Comparison of ENCODE assay signal across 12 cellular contexts in the genomic region with DNA sequence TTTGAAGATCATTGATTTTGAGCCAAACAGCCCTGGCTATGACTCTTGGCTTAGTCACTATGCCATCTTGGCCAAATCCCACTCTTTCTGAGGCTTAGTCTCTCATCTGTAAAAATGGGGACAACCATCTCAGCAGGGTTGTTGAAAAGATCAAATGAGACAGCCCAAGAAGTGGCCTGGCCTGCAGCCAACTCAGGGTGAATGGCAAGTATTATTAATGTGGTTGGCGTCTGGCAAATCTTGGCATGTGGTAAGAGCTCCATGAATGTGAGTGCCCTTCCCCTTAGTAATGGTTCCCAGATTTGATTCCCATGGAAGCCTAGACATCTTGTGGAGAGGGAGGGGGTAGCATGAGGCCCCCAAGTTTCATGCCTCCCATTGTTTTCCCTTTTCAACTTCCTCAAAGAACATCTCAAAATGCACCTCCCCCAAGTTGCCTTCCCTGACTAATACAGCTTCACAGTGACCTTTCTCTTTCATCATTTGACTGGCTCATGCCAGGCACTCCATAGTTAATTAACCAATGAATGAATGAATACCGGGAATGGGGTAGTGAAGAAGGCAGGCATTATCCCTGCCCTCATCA. TPM values are rescaled to one million over a fixed set of nuclear protein-coding genes. Genes with fewer than 3 reads are reported as not detected.
A peak's percentile ranks its signal among the peaks of the same experiment; 100 is the strongest.
DNase-seq lines count a peak whose midpoint lies in the region; ATAC-seq and TF ChIP-seq lines count a peak whose summit lies in the region.
"Had no signal": no experiment of that assay in that cellular context is flagged by ENCODE, and none has a peak within 500 bp of the region (broad histone marks: within the 10 kb centered on the region; RNA-seq: fewer than 3 reads in every experiment).

No MANE protein-coding gene starts in this region.

- intact Hi-C loops in adrenal gland (cut with DNase I): no loop called here

- no peaks in the 10 kb centered on the region for H3K9me3 Mint-ChIP-seq in activated T-helper 17 cell treated with anti-CD3 and anti-CD28 coated beads, Interleukin-2, amount 50 U/mL, for 72 hours
- H3K9me3 Mint-ChIP-seq: H9 had no signal

- in situ Hi-C loops in GM13977 (cut with MboI; ENCODE audit: low pct_unique_long_range_greater_than_20kb, low sequenced_read_pairs, unreplicated experiment): no loop called here

- peaks cover 36% of the 10 kb centered on the region for H3K27me3 Mint-ChIP-seq in activated T-helper 17 cell treated with anti-CD3 and anti-CD28 coated beads, Interleukin-2, amount 50 U/mL, for 72 hours

- H3K4me1 ChIP-seq in adrenal gland (replicated peaks in 1 of 2): peaks cover 13 to 41% of the 10 kb centered on the region in 2 donors

- DNase-seq in AG10803 (ENCODE audit: low read depth) (peak; percentile 92), HT1080 (ENCODE audit: low read depth) (peak; percentile 100), adrenal gland (peak; percentile 38 to 76 (median 60)), islet precursor cell (peak; percentile 32), GM13977 (ENCODE audit: low spot score) (no peak)
- DNase-seq in stimulated activated CD4-positive, alpha-beta T cell treated with anti-CD3 and anti-CD28 coated beads, Interleukin-4, amount 100 ng/mL, for 1 hour: no peak
- DNase-seq in NK-92 treated with Interleukin-12 subunit alpha and Interleukin-12 subunit beta, amount 100 ng/mL, for 24 hours (lab: John Stamatoyannopoulos, UW): no peak
- DNase-seq: activated CD4-positive, alpha-beta T cell treated with anti-CD3 and anti-CD28 coated beads, Interleukin-2, amount 50 U/mL, for 1 hour; H9; stimulated activated naive CD4-positive, alpha-beta T cell treated with Interleukin-2 at 50 U/mL for 16 hours had no signal

- H3K4me3 Mint-ChIP-seq in activated T-helper 17 cell treated with anti-CD3 and anti-CD28 coated beads, Interleukin-2, amount 50 U/mL, for 72 hours: no peak overlapping the region
- H3K4me3 Mint-ChIP-seq: H9 had no signal

- H3K4me1 Mint-ChIP-seq in activated T-helper 17 cell treated with anti-CD3 and anti-CD28 coated beads, Interleukin-2, amount 50 U/mL, for 72 hours: peaks cover 9% of the 10 kb centered on the region

- H3K4me3 ChIP-seq in AG10803 (ENCODE audit: low read length) (no peak overlapping the region), adrenal gland (no peak overlapping the region)

- peak overlapping the region in 1 of 5 donors; percentile 0 for H3K27ac ChIP-seq in adrenal gland
- H3K27ac ChIP-seq: neutrophil had no signal

- no peak overlapping the region for H3K27ac Mint-ChIP-seq in activated T-helper 17 cell treated with anti-CD3 and anti-CD28 coated beads, Interleukin-2, amount 50 U/mL, for 72 hours
- H3K27ac Mint-ChIP-seq: H9 had no signal

- TF ChIP-seq POLR2A in adrenal gland (IDR thresholded peaks at IDR 0.05): no peak

- no peaks in the 10 kb centered on the region for H3K36me3 Mint-ChIP-seq in activated T-helper 17 cell treated with anti-CD3 and anti-CD28 coated beads, Interleukin-2, amount 50 U/mL, for 72 hours (ENCODE audit: low read depth)

- H3K27me3 ChIP-seq in adrenal gland: no peaks in the 10 kb centered on the region

- no peaks in the 10 kb centered on the region for H3K9me3 ChIP-seq in adrenal gland (replicated peaks in 1 of 3)
- H3K9me3 ChIP-seq: neutrophil had no signal

- no peak for ATAC-seq in activated T-helper 17 cell treated with anti-CD3 and anti-CD28 coated beads, Interleukin-2, amount 50 U/mL, for 72 hours (replicated peaks)

- 37 to 45% (median 39%) methylated on average over 2 of the region's 2 CpGs for WGBS in adrenal gland, 4 donors

- H3K36me3 ChIP-seq in adrenal gland (replicated peaks in 1 of 2): no peaks in the 10 kb centered on the region
- H3K36me3 ChIP-seq: neutrophil had no signal

- TF ChIP-seq CTCF in AG10803 (conservative IDR thresholded peaks at IDR 0.05; ENCODE audit: low read length) (peak; percentile 18), adrenal gland (IDR thresholded peaks at IDR 0.05) (no peak), GM13977 (IDR thresholded peaks at IDR 0.05; ENCODE audit: extremely low read depth, insufficient read depth, missing control alignments) (no peak)

RNA-seq across cellular contexts. Expression of gene TGFBI, which starts 11.8 kb away (rescaled TPM):
- 34.9 and 56.4 TPM in 2 replicates for total RNA-seq in HT1080 (2014; rRNA removed; shearing (Covaris generic))
- polyA plus RNA-seq in HT1080 (2015; cell fraction: cytosol; rRNA removed): 170 and 171 TPM in 2 replicates
- polyA plus RNA-seq in HT1080 (2015; cell fraction: nucleus; rRNA removed): 147 and 174 TPM in 2 replicates
- total RNA-seq in adrenal gland: 100 to 1,000 TPM in 5 of 8 donors, 10 to 100 TPM in 3; 48.4 to 200 (median 123) TPM
- polyA plus RNA-seq in adrenal gland: 100 to 1,000 TPM in 2 of 3 donors, 10 to 100 TPM in 1; 42.9 to 126 (median 103) TPM
- under 1 TPM in 1 of 2 donors, not detected in 1; 0.78 TPM for total RNA-seq in activated T-helper 17 cell treated with anti-CD3 and anti-CD28 coated beads, Interleukin-2, amount 50 U/mL, for 72 hours

Comparison
In these comparisons a context has a peak if more than half of its experiments do, and no peak if none do; other contexts are left out.
1. DNase-seq: peak in AG10803 (single experiment), HT1080 (single experiment), adrenal gland (7 of 7) and islet precursor cell (single experiment); none in stimulated activated CD4-positive, alpha-beta T cell treated with anti-CD3 and anti-CD28 coated beads, Interleukin-4, amount 100 ng/mL, for 1 hour (single experiment), GM13977 (single experiment) and NK-92 treated with Interleukin-12 subunit alpha and Interleukin-12 subunit beta, amount 100 ng/mL, for 24 hours (single experiment).
2. RNA of gene TGFBI, which starts 11.8 kb away (total RNA-seq): 48.4 to 200 TPM in adrenal gland and 34.9 to 56.4 TPM in HT1080; 0.78 TPM in activated T-helper 17 cell treated with anti-CD3 and anti-CD28 coated beads, Interleukin-2, amount 50 U/mL, for 72 hours; every median in the first group is over 10 times any median in the second.